ENCODE assay signal across 16 cellular contexts in the genomic region with DNA sequence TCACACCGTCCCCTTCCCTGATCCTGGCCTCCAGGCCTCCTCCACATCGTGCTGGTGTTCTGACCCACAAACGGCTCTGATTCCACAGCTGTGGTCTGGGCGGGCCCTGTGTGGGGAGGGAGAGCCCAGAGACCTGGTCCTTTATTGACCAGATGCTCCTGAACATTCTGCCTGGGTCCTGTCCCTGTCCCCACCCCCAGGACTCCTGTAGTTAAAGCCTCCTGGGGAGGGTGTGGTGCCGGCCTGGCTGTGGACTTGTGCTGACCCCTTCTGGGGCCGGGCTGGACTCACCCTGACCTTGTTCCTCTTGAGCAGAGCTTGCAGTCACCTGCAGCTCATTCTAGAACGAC.
"Had no signal": no experiment of that assay in that cellular context is flagged by ENCODE, and none has a peak within 500 bp of the region (broad histone marks: within the 10 kb centered on the region; RNA-seq: fewer than 3 reads in every experiment).

No MANE protein-coding gene starts in this region.

- H3K4me3 ChIP-seq: gastrocnemius medialis, SK-N-MC, tibial nerve had no signal

- H3K27ac ChIP-seq: gastrocnemius medialis, SK-N-MC, tibial nerve had no signal

- H3K9me3 ChIP-seq: gastrocnemius medialis, tibial nerve had no signal

- H3K27ac Mint-ChIP-seq: activated naive CD4-positive, alpha-beta T cell treated with anti-CD3 and anti-CD28 coated beads for 36 hours; activated naive CD8-positive, alpha-beta T cell treated with anti-CD3 and anti-CD28 coated beads, Interleukin-2, amount 50 U/mL, for 24 hours; activated T-helper 2 cell treated with anti-CD3 and anti-CD28 coated beads, Interferon-gamma antibody, Interleukin-2, Interleukin-4, amounts not matched to agents 10 μg/mL and 5 μg/mL and 100 μg/mL, durations not matched to agents 14 hours and 24 hours and 36 hours; naive thymus-derived CD8-positive, alpha-beta T cell had no signal

- ATAC-seq: activated naive CD8-positive, alpha-beta T cell treated with anti-CD3 and anti-CD28 coated beads, Interleukin-2, amount 50 U/mL, for 24 hours; gastrocnemius medialis; left colon; naive thymus-derived CD8-positive, alpha-beta T cell had no signal

- H3K4me1 ChIP-seq: gastrocnemius medialis, tibial nerve had no signal

- H3K9me3 Mint-ChIP-seq: naive thymus-derived CD8-positive, alpha-beta T cell had no signal

- H3K36me3 ChIP-seq: gastrocnemius medialis, tibial nerve had no signal

- H3K4me1 Mint-ChIP-seq: activated naive CD8-positive, alpha-beta T cell treated with anti-CD3 and anti-CD28 coated beads, Interleukin-2, amount 50 U/mL, for 24 hours; naive thymus-derived CD8-positive, alpha-beta T cell had no signal

- H3K4me3 Mint-ChIP-seq: activated naive CD4-positive, alpha-beta T cell treated with anti-CD3 and anti-CD28 coated beads for 36 hours; activated naive CD8-positive, alpha-beta T cell treated with anti-CD3 and anti-CD28 coated beads, Interleukin-2, amount 50 U/mL, for 24 hours; naive thymus-derived CD8-positive, alpha-beta T cell had no signal

- DNase-seq: activated CD4-positive, alpha-beta T cell treated with anti-CD3 and anti-CD28 coated beads, Interleukin-2, amount 50 U/mL, for 48 hours; activated naive CD4-positive, alpha-beta T cell treated with anti-CD3 and anti-CD28 coated beads for 36 hours; activated naive CD8-positive, alpha-beta T cell treated with anti-CD3 and anti-CD28 coated beads, Interleukin-2, amount 50 U/mL, for 24 hours; activated T-cell treated with anti-CD3 and anti-CD28 coated beads, Interleukin-2, amount 50 U/mL, for 1 hour; erythroblast; gastrocnemius medialis; left colon; mammary epithelial cell; stimulated activated CD4-positive, alpha-beta T cell treated with anti-CD3 and anti-CD28 coated beads, Interleukin-15, amount 100 ng/mL, for 24 hours; stimulated activated CD4-positive, alpha-beta T cell treated with anti-CD3 and anti-CD28 coated beads, Interleukin-4, amount 100 ng/mL, for 24 hours; stimulated activated naive CD4-positive, alpha-beta T cell treated with Interleukin-2 at 50 U/mL for 16 hours; substantia nigra had no signal

- H3K36me3 Mint-ChIP-seq: naive thymus-derived CD8-positive, alpha-beta T cell had no signal
